Comparison of ENCODE assay signal across 8 cellular contexts in the genomic region with DNA sequence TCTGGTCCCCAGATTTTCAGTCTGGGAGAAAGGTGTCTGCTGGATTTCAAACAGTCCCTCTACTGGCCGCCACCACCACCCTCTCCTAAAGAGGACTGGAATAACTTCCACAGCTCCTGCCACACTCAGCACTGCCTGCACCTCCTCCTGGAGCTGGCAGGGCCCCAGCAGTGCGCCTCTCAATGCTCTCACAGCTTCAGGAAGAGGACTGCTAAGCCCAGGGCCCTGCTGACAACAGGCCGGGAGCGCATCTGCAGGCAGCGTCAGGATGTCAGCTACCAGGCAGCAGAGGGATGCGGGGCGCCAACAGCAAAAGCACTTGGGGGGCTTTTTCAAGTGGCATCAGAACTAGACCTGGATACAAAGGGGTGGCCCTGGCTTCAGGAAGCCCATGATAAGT. TPM values are rescaled to one million over a fixed set of nuclear protein-coding genes. Genes with fewer than 3 reads are reported as not detected.
DNase-seq lines count a peak whose midpoint lies in the region; TF ChIP-seq lines count a peak whose summit lies in the region.
"Not testable (repeated sequence)": the region's sequence is repeated elsewhere in the genome, so short reads cannot be mapped to it uniquely, and the experiment has no call there.
"Had no signal": no experiment of that assay in that cellular context is flagged by ENCODE, and none has a peak within 500 bp of the region (broad histone marks: within the 10 kb centered on the region; RNA-seq: fewer than 3 reads in every experiment).

No MANE protein-coding gene starts in this region.

- 74 to 83% methylated on average over 1 to 7 of the region's 7 CpGs for WGBS in endodermal cell (ENCODE audit: insufficient coverage in 1 of 2, insufficient read length in 1 of 2), 2 experiments
- WGBS in mesendoderm (ENCODE audit: extremely low coverage, insufficient coverage, low lambda C conversion rate): no CpG with 5 or more reads among the region's 7 CpGs

- not testable (repeated sequence) for H3K18ac ChIP-seq in mesendoderm (ENCODE audit: low read length)

- not testable (repeated sequence) for H3K4me2 ChIP-seq in OCI-LY3 (ENCODE audit: low read length); mesendoderm (ENCODE audit: low read length)

- peaks cover 26% of the 10 kb centered on the region for H3K79me2 ChIP-seq in OCI-LY3 (ENCODE audit: low read length)
- not testable (repeated sequence) for H3K79me2 ChIP-seq in mesendoderm (ENCODE audit: control insufficient read depth, insufficient read depth, low read length)

- H3K9ac ChIP-seq in OCI-LY3 (ENCODE audit: low read length): peak overlapping the region; percentile 74; the same call in 1 of the 2 replicates
- H3K9ac ChIP-seq in endodermal cell (ENCODE audit: extremely low read depth, low read length, poor library complexity, severe bottlenecking); mesendoderm (ENCODE audit: low read length): not testable (repeated sequence)

- H3K27ac Mint-ChIP-seq in endodermal cell: not testable (repeated sequence)

- H3K27me3 Mint-ChIP-seq in endodermal cell (ENCODE audit: insufficient read depth): not testable (repeated sequence)

- H4K8ac ChIP-seq in mesendoderm (ENCODE audit: low read depth, low read length): not testable (repeated sequence)

- H2BK15ac ChIP-seq in mesendoderm (replicated peaks; ENCODE audit: low read depth): not testable (repeated sequence)

- H3K4me3 ChIP-seq in OCI-LY3 (ENCODE audit: low read length); endodermal cell (ENCODE audit: low read length); right atrium auricular region; mesendoderm (ENCODE audit: low read length): not testable (repeated sequence)

- not testable (repeated sequence) for H3K79me1 ChIP-seq in mesendoderm (ENCODE audit: low read length)

- not testable (repeated sequence) for H4K5ac ChIP-seq in mesendoderm (ENCODE audit: low read length)

- H2BK120ac ChIP-seq in mesendoderm (ENCODE audit: low read depth, low read length): not testable (repeated sequence)

- not testable (repeated sequence) for H3K27me3 ChIP-seq in OCI-LY3 (ENCODE audit: low read depth, low read length); endodermal cell (ENCODE audit: control insufficient read depth, insufficient read depth, low read length, poor library complexity, severe bottlenecking); right atrium auricular region; mesendoderm (ENCODE audit: insufficient read depth, low read length, poor library complexity)

- H3K36me3 ChIP-seq in OCI-LY3 (replicated peaks; ENCODE audit: low read depth, low read length); endodermal cell (ENCODE audit: control insufficient read depth, insufficient read depth, low read length); right atrium auricular region; mesendoderm (ENCODE audit: control insufficient read depth, insufficient read depth, low read length): not testable (repeated sequence)

- H3K56ac ChIP-seq in mesendoderm (ENCODE audit: low read length): not testable (repeated sequence)

- H3K23ac ChIP-seq in mesendoderm (ENCODE audit: low read length): not testable (repeated sequence)

- not testable (repeated sequence) for H2AFZ ChIP-seq in OCI-LY3 (ENCODE audit: low read depth, low read length)

- H2AK5ac ChIP-seq in mesendoderm (ENCODE audit: low read length): not testable (repeated sequence)

- not testable (repeated sequence) for H3K4me3 Mint-ChIP-seq in endodermal cell

- not testable (repeated sequence) for H3K9me3 ChIP-seq in OCI-LY3 (ENCODE audit: insufficient read depth, low read length); endodermal cell (ENCODE audit: control insufficient read depth, low read length); right atrium auricular region

- peaks cover 48% of the 10 kb centered on the region for H3K4me1 ChIP-seq in OCI-LY3 (ENCODE audit: low read length)
- not testable (repeated sequence) for H3K4me1 ChIP-seq in endodermal cell (ENCODE audit: control insufficient read depth, insufficient read depth, low read length); mesendoderm (ENCODE audit: control insufficient read depth, low read depth, low read length)
- peaks cover 0 to 29% of the 10 kb centered on the region in 2 donors for H3K4me1 ChIP-seq in right atrium auricular region

- H3K27ac ChIP-seq in OCI-LY3 (ENCODE audit: low read length): peak overlapping the region; percentile 96
- H3K27ac ChIP-seq in endodermal cell (ENCODE audit: low read depth, low read length); mesendoderm (ENCODE audit: low read depth, low read length): not testable (repeated sequence)
- H3K27ac ChIP-seq in right atrium auricular region: peak overlapping the region; percentile 58 to 78

- peaks cover 21% of the 10 kb centered on the region for H3K4me1 Mint-ChIP-seq in endodermal cell

- not testable (repeated sequence) for H3K9me3 Mint-ChIP-seq in endodermal cell

- not testable (repeated sequence) for H3K36me3 Mint-ChIP-seq in endodermal cell (ENCODE audit: low read depth)

- TF ChIP-seq CTCF in OCI-LY3 (IDR thresholded peaks at IDR 0.05; ENCODE audit: low read depth, low read length); endodermal cell (conservative IDR thresholded peaks at IDR 0.05); right atrium auricular region (IDR thresholded peaks at IDR 0.05): not testable (repeated sequence)

- peak; percentile 66 for DNase-seq in DMS79 (lab: John Stamatoyannopoulos, UW)
- peak in 2 of 3 experiments; percentile 8 to 31 for DNase-seq in NCI-H1417 (lab: John Stamatoyannopoulos, UW)
- peak; percentile 69 for DNase-seq in endodermal cell
- DNase-seq in right atrium auricular region (ENCODE audit: low spot score): not testable (repeated sequence)
- DNase-seq in mesendoderm: peak; percentile 27
- DNase-seq in renal cortical epithelial cell (ENCODE audit: low read depth): peak; percentile 51

- not testable (repeated sequence) for H2BK5ac ChIP-seq in mesendoderm (ENCODE audit: low read length)

- not testable (repeated sequence) for H3K4ac ChIP-seq in mesendoderm (ENCODE audit: low read depth, low read length)

- not testable (repeated sequence) for H4K20me1 ChIP-seq in OCI-LY3 (ENCODE audit: insufficient read depth, low read length)

RNA-seq across cellular contexts. Expression of a gene that starts 40.2 kb away (rescaled TPM):
- 10 to 100 TPM; 35.0 to 36.7 TPM for total RNA-seq in endodermal cell
- polyA plus RNA-seq in endodermal cell (2013, experiment 1 of 2): 37.0 TPM
- 39.5 TPM for polyA plus RNA-seq in endodermal cell (2013, experiment 2 of 2)
- 10 to 100 TPM; 14.9 to 17.6 TPM for total RNA-seq in right atrium auricular region
- 11.7 TPM for polyA plus RNA-seq in mesendoderm (2013, experiment 1 of 2)
- polyA plus RNA-seq in mesendoderm (2013, experiment 2 of 2): 11.7 TPM
- 47.9 and 84.4 TPM in 2 replicates for total RNA-seq in renal cortical epithelial cell
- polyA plus RNA-seq: naive thymus-derived CD8-positive, alpha-beta T cell had no signal

RNA-seq across cellular contexts. Expression of a gene that starts 56.5 kb away (rescaled TPM):
- total RNA-seq in endodermal cell: 1 to 10 TPM; 4.6 to 5.9 TPM
- 13.5 TPM for polyA plus RNA-seq in endodermal cell (2013, experiment 1 of 2)
- polyA plus RNA-seq in endodermal cell (2013, experiment 2 of 2): 15.1 TPM
- 10 to 100 TPM; 26.4 to 27.4 TPM for total RNA-seq in right atrium auricular region
- polyA plus RNA-seq in mesendoderm (2013, experiment 1 of 2): 10.2 TPM
- 9.4 TPM for polyA plus RNA-seq in mesendoderm (2013, experiment 2 of 2)
- 45.4 and 62.3 TPM in 2 replicates for total RNA-seq in renal cortical epithelial cell
